In the genomic region with DNA sequence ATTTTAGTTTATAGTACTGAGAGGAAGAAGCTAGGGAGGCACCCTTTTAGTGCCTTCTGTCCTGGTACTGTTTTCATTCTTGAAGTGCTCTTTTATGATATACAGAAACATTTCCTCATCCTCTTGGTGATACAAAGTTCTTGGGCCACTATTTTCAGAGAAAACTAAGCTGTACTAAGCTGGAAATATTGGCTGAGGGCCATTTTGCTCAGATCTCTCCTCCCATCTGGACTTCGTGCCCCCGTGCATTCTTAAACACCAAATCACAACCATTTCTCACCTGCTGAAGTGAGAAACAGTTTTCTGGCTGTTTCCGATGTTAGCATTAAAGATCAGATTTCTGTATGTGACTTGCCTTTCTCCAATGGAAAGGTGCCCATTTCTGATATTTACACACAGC, we compare ENCODE assay signal across 18 cellular contexts.
DNase-seq lines count a peak whose midpoint lies in the region; ATAC-seq and TF ChIP-seq lines count a peak whose summit lies in the region.
"Had no signal": no experiment of that assay in that cellular context is flagged by ENCODE, and none has a peak within 500 bp of the region (broad histone marks: within the 10 kb centered on the region; RNA-seq: fewer than 3 reads in every experiment).

No MANE protein-coding gene starts in this region.

- 24 to 36% methylated on average over 3 of the region's 3 CpGs for WGBS in gastroesophageal sphincter (ENCODE audit: low coverage in 1 of 2), 2 donors
- 15 to 19% methylated on average over 3 of the region's 3 CpGs for WGBS in aorta, 2 donors

- H3K27ac ChIP-seq in gastroesophageal sphincter = peak overlapping the region in 3 of 4 donors; percentile 6 to 55 (median 25)
- peak overlapping the region in 1 of 2 donors; percentile 57 for H3K27ac ChIP-seq in aorta (ENCODE audit: low read depth in 1 of 2, low read length in 2 of 2)
- H3K27ac ChIP-seq: foreskin keratinocyte, lower lobe of right lung had no signal

- peaks cover 15% of the 10 kb centered on the region for H3K4me1 Mint-ChIP-seq in osteocyte (ENCODE audit: unreplicated experiment)
- H3K4me1 Mint-ChIP-seq: naive thymus-derived CD4-positive, alpha-beta T cell had no signal

- no peak for TF ChIP-seq POLR2A in gastroesophageal sphincter (IDR thresholded peaks at IDR 0.05)

- no peak for TF ChIP-seq CTCF in cardiac fibroblast (IDR thresholded peaks at IDR 0.05; ENCODE audit: low read depth, low read length)
- no peak for TF ChIP-seq CTCF in gastroesophageal sphincter (IDR thresholded peaks at IDR 0.05)
- TF ChIP-seq CTCF in osteocyte (IDR thresholded peaks at IDR 0.05) = no peak

- H3K9me3 ChIP-seq in gastroesophageal sphincter = no peaks in the 10 kb centered on the region
- H3K9me3 ChIP-seq in aorta (ENCODE audit: control insufficient read depth, low read length) = no peaks in the 10 kb centered on the region
- H3K9me3 ChIP-seq: lower lobe of right lung had no signal

- H3K36me3 ChIP-seq in gastroesophageal sphincter (no peaks in the 10 kb centered on the region), aorta (ENCODE audit: control insufficient read depth in 1 of 2, insufficient read depth in 2 of 2, low read length in 1 of 2) (no peaks in the 10 kb centered on the region)
- H3K36me3 ChIP-seq: lower lobe of right lung had no signal

- H3K4me3 ChIP-seq in cardiac fibroblast (replicated peaks in 1 of 2; ENCODE audit: low read depth in 2 of 2, low read length in 2 of 2) (no peak overlapping the region), gastroesophageal sphincter (no peak overlapping the region), aorta (ENCODE audit: low read length in 2 of 2) (no peak overlapping the region)
- H3K4me3 ChIP-seq: lower lobe of right lung had no signal

- TF ChIP-seq EP300 in gastroesophageal sphincter (IDR thresholded peaks at IDR 0.05) = no peak

- H3K9me3 Mint-ChIP-seq in osteocyte (ENCODE audit: unreplicated experiment) = no peaks in the 10 kb centered on the region
- H3K9me3 Mint-ChIP-seq: naive thymus-derived CD4-positive, alpha-beta T cell had no signal

- H3K27me3 ChIP-seq in gastroesophageal sphincter (no peaks in the 10 kb centered on the region), aorta (ENCODE audit: control insufficient read depth in 1 of 2, insufficient read depth in 2 of 2, low read length in 1 of 2) (no peaks in the 10 kb centered on the region)
- H3K27me3 ChIP-seq: foreskin keratinocyte had no signal

- H3K36me3 Mint-ChIP-seq in osteocyte (ENCODE audit: unreplicated experiment) = peaks cover 3% of the 10 kb centered on the region

- intact Hi-C loops in aorta (cut with DNase I) = no loop called here

- H3K4me1 ChIP-seq in gastroesophageal sphincter = peaks cover 0 to 14% (median 3%) of the 10 kb centered on the region in 3 donors
- peaks cover 0 to 13% of the 10 kb centered on the region in 2 donors for H3K4me1 ChIP-seq in aorta (ENCODE audit: control insufficient read depth in 1 of 2, insufficient read depth in 2 of 2, low read length in 2 of 2)

- ATAC-seq in gastroesophageal sphincter = peak; percentile 34
- ATAC-seq in aorta (ENCODE audit: low FRiP score) = no peak
- ATAC-seq: foreskin keratinocyte; lower lobe of right lung; naive thymus-derived CD4-positive, alpha-beta T cell had no signal

- peak; percentile 35 for DNase-seq in HS-27A (ENCODE audit: low read depth)
- DNase-seq in cardiac fibroblast (ENCODE audit: low read depth in 2 of 2) = peak; percentile 6 to 41
- DNase-seq in osteocyte (ENCODE audit: extremely low spot score, unreplicated experiment) = no peak
- DNase-seq in NCI-H748 treated with DMSO at 0.1 percent for 48 hours (lab: John Stamatoyannopoulos, UW) = no peak
- no peak for DNase-seq in stimulated activated CD4-positive, alpha-beta T cell treated with anti-CD3 and anti-CD28 coated beads, Interleukin-4, amount 100 ng/mL, for 4 hours
- DNase-seq in NOMO-1 (lab: John Stamatoyannopoulos, UW; ENCODE audit: unreplicated experiment in 2 of 2) = no peak
- no peak for DNase-seq in aorta
- DNase-seq: activated CD4-positive, CD25-positive, alpha-beta regulatory T cell treated with anti-CD3 and anti-CD28 coated beads, Interleukin-2, amount 50 U/mL, for 72 hours; activated effector memory CD4-positive, alpha-beta T cell treated with anti-CD3 and anti-CD28 coated beads, Interleukin-2, amount 50 U/mL, for 16 hours; foreskin keratinocyte; GF-D8; GOT3; lower lobe of right lung; naive thymus-derived CD4-positive, alpha-beta T cell; NCI-H146; NCI-H345; T-helper 2 cell had no signal

- no peak overlapping the region for H3K4me3 Mint-ChIP-seq in osteocyte (ENCODE audit: unreplicated experiment)
- H3K4me3 Mint-ChIP-seq: naive thymus-derived CD4-positive, alpha-beta T cell had no signal

- peak overlapping the region; percentile 17 for H3K27ac Mint-ChIP-seq in osteocyte (ENCODE audit: unreplicated experiment)

- no peaks in the 10 kb centered on the region for H3K27me3 Mint-ChIP-seq in osteocyte (ENCODE audit: unreplicated experiment)
- H3K27me3 Mint-ChIP-seq: naive thymus-derived CD4-positive, alpha-beta T cell had no signal

Comparison
In these comparisons a context has a peak if more than half of its experiments do, and no peak if none do; other contexts are left out.
1. DNase-seq: peak in HS-27A (single experiment) and cardiac fibroblast (2 of 2); none in osteocyte (single experiment), NCI-H748 treated with DMSO at 0.1 percent for 48 hours (single experiment), stimulated activated CD4-positive, alpha-beta T cell treated with anti-CD3 and anti-CD28 coated beads, Interleukin-4, amount 100 ng/mL, for 4 hours (0 of 2), NOMO-1 (0 of 2) and aorta (0 of 2).